In the genomic region with DNA sequence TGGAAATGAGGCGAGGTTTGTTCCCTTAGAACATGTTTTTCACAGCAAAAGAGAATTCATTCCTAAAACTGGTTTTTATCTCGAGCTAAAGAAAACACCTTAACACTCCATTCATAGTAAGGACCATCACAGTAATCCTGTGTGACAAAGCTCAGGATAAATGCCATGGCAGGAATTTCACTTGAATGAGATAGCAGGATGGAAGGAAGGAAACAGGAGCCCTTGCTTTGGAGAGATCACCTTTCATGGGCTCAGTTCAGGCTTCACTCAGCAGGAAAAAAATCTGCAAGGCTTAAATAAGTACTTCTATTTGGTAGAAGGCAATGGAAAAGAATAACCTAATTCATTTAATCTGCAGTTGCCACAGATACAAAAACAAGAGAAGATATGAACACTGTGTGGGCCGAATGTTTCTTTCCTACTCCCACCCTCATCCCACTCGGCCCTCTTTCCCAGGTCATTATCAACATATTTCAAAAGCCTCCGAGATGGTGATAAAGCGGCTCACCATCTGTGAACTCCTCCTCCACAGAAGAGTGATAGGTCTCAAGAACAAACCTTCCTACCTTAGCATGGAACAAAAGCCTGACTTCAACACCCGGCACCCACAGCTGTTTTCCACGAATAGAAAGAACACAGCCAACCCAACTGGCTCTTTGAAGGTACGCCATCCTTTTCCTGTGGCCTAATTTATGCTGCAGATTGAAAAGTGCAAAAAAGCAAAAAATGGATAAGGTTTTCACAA, we compare ENCODE assay signal across 11 cellular contexts. TPM values are rescaled to one million over a fixed set of nuclear protein-coding genes. Genes with fewer than 3 reads are reported as not detected.
A peak's percentile ranks its signal among the peaks of the same experiment; 100 is the strongest.
DNase-seq lines count a peak whose midpoint lies in the region; ATAC-seq lines count a peak whose summit lies in the region.
"Had no signal": no experiment of that assay in that cellular context is flagged by ENCODE, and none has a peak within 500 bp of the region (broad histone marks: within the 10 kb centered on the region; RNA-seq: fewer than 3 reads in every experiment).

No MANE protein-coding gene starts in this region.

- peaks cover 59% of the 10 kb centered on the region for H3K4me1 Mint-ChIP-seq in activated T-helper 2 cell treated with anti-CD3 and anti-CD28 coated beads, Interferon-gamma antibody, Interleukin-2, Interleukin-4, amounts not matched to agents 10 μg/mL and 5 μg/mL and 100 μg/mL, durations not matched to agents 14 hours and 24 hours and 36 hours (ENCODE audit: low read depth)
- H3K4me1 Mint-ChIP-seq in naive B cell, result peaks cover 5 to 35% (median 6%) of the 10 kb centered on the region in 3 donors

- H3K4me3 Mint-ChIP-seq in activated T-helper 2 cell treated with anti-CD3 and anti-CD28 coated beads, Interferon-gamma antibody, Interleukin-2, Interleukin-4, amounts not matched to agents 10 μg/mL and 5 μg/mL and 100 μg/mL, durations not matched to agents 14 hours and 24 hours and 36 hours (ENCODE audit: low read depth), result peak overlapping the region; percentile 3
- H3K4me3 Mint-ChIP-seq in naive B cell, result peak overlapping the region in 5 of 8 donors; percentile 17 to 89 (median 31)

- ATAC-seq in naive B cell (ENCODE audit: low read depth in 2 of 2), result no peak
- ATAC-seq in HG02571 (IDR thresholded peaks at IDR 0.05; ENCODE audit: unreplicated experiment), result no peak

- peak; percentile 47 for DNase-seq in stimulated activated CD4-positive, alpha-beta T cell treated with anti-CD3 and anti-CD28 coated beads, Interleukin-4, amount 100 ng/mL, for 24 hours
- no peak for DNase-seq in stimulated activated CD4-positive, alpha-beta T cell treated with anti-CD3 and anti-CD28 coated beads, Interleukin-4, amount 100 ng/mL, for 1 hour
- no peak for DNase-seq in activated T-helper 2 cell treated with anti-CD3 and anti-CD28 coated beads, Interferon-gamma antibody, Interleukin-2, Interleukin-4, amounts not matched to agents 10 μg/mL and 5 μg/mL and 100 μg/mL, durations not matched to agents 14 hours and 24 hours and 36 hours (ENCODE audit: low spot score)
- DNase-seq in naive B cell (no peak), SIG-M5 (lab: John Stamatoyannopoulos, UW) (no peak), DMS114 treated with DMSO at 0.1 percent for 48 hours (lab: John Stamatoyannopoulos, UW; ENCODE audit: unreplicated experiment) (no peak), posterior vena cava (ENCODE audit: low spot score) (no peak)
- DNase-seq: AML-193, mammary epithelial cell, NCI-H1436 treated with DMSO at 0.1 percent for 48 hours had no signal

- no peaks in the 10 kb centered on the region for H3K9me3 Mint-ChIP-seq in activated T-helper 2 cell treated with anti-CD3 and anti-CD28 coated beads, Interferon-gamma antibody, Interleukin-2, Interleukin-4, amounts not matched to agents 10 μg/mL and 5 μg/mL and 100 μg/mL, durations not matched to agents 14 hours and 24 hours and 36 hours
- peaks cover 0 to 3% (median 0%) of the 10 kb centered on the region in 7 donors for H3K9me3 Mint-ChIP-seq in naive B cell

- peaks cover 19% of the 10 kb centered on the region for H3K36me3 Mint-ChIP-seq in activated T-helper 2 cell treated with anti-CD3 and anti-CD28 coated beads, Interferon-gamma antibody, Interleukin-2, Interleukin-4, amounts not matched to agents 10 μg/mL and 5 μg/mL and 100 μg/mL, durations not matched to agents 14 hours and 24 hours and 36 hours (ENCODE audit: low read depth)
- peaks cover 8 to 17% of the 10 kb centered on the region in 2 donors for H3K36me3 Mint-ChIP-seq in naive B cell

- intact Hi-C loops in activated T-helper 2 cell treated with anti-CD3 and anti-CD28 coated beads, Interferon-gamma antibody, Interleukin-2, Interleukin-4, amounts not matched to agents 10 μg/mL and 5 μg/mL and 100 μg/mL, durations not matched to agents 14 hours and 24 hours and 36 hours (cut with micrococcal nuclease), result loop anchor here (2.0 kb wide), 1 partner anchor 22 kb away; no protein-coding TSS in a partner anchor
- intact Hi-C loops in posterior vena cava (cut with DNase I), result no loop called here

- peak overlapping the region; percentile 72 for H3K27ac Mint-ChIP-seq in activated T-helper 2 cell treated with anti-CD3 and anti-CD28 coated beads, Interferon-gamma antibody, Interleukin-2, Interleukin-4, amounts not matched to agents 10 μg/mL and 5 μg/mL and 100 μg/mL, durations not matched to agents 14 hours and 24 hours and 36 hours
- peak overlapping the region in 5 of 6 donors; percentile 94 to 98 (median 98) for H3K27ac Mint-ChIP-seq in naive B cell

- H3K27me3 Mint-ChIP-seq in activated T-helper 2 cell treated with anti-CD3 and anti-CD28 coated beads, Interferon-gamma antibody, Interleukin-2, Interleukin-4, amounts not matched to agents 10 μg/mL and 5 μg/mL and 100 μg/mL, durations not matched to agents 14 hours and 24 hours and 36 hours (ENCODE audit: low read depth), result no peaks in the 10 kb centered on the region
- H3K27me3 Mint-ChIP-seq in naive B cell, result no peaks in the 10 kb centered on the region

RNA-seq across cellular contexts. Expression of a gene that starts 28.9 kb away (rescaled TPM):
- 76.1 and 79.0 TPM in 2 replicates for total RNA-seq in activated T-helper 2 cell treated with anti-CD3 and anti-CD28 coated beads, Interferon-gamma antibody, Interleukin-2, Interleukin-4, amounts not matched to agents 10 μg/mL and 5 μg/mL and 100 μg/mL, durations not matched to agents 14 hours and 24 hours and 36 hours
- polyA plus RNA-seq in naive B cell (ENCODE audit: low read depth in 6 of 6), result 10 to 100 TPM; 11.8 to 43.0 (median 30.1) TPM
- total RNA-seq in posterior vena cava, result 10 to 100 TPM; 11.6 to 13.5 TPM
